1 cellular context compared by ENCODE assay signal in the genomic region with DNA sequence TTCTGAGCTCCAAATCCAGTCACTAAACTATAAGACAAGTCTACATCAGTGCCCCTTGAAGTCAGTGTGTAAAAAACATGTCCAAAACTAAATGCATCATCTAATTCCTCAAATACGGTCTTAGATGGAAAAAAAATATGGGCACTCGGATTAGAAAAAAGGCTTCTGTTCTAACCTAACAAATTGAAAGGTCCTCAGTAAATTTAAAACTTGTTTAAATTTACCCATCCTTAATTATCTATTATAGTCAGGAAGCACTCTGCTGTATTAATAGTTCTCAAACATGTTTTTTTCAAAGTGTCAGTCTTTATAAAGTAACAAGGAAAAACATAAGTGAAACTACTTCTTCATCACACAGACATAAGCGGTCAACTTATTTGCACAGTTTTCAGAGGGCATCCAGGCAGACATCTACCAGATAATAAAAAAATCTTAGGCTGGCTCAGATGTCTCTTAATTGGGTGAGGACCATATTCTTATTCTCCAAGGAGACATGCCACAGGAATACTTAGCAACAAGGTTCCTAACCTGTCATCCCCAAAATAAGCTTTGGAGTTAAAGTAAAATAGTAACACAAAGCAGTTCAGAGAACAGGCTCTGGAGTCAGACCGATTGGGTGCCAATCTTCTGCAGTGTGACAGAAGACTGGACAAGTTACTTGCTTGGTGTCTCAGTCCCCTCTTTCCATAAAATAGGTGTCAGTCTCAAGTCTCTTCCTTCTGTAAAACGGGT.
TF ChIP-seq lines count a peak whose summit lies in the region.

No MANE protein-coding gene starts in this region.

TF ChIP-seq in endothelial cell of umbilical vein, 7 proteins besides CTCF, POLR2A, EP300 and RAD21 (continued from another document):
- TF ChIP-seq EZH2 (IDR thresholded peaks at IDR 0.05; ENCODE audit: borderline replicate concordance, low read depth, low read length, severe bottlenecking), result no peak
- TF ChIP-seq MYC (IDR thresholded peaks at IDR 0.05; ENCODE audit: low read depth, low read length), result no peak
- no peak for TF ChIP-seq POLR2AphosphoS5 (IDR thresholded peaks at IDR 0.05; ENCODE audit: insufficient read depth, low read depth, low read length)
- TF ChIP-seq MAX (IDR thresholded peaks at IDR 0.05; ENCODE audit: insufficient read depth, insufficient read length), result no peak
- no peak for TF ChIP-seq GATA2 (IDR thresholded peaks at IDR 0.05; ENCODE audit: insufficient read depth, insufficient read length, low read depth, low read length)
- no peak for TF ChIP-seq JUN (IDR thresholded peaks at IDR 0.05; ENCODE audit: borderline replicate concordance, insufficient read depth, insufficient read length, low read depth)
